In the genomic region with DNA sequence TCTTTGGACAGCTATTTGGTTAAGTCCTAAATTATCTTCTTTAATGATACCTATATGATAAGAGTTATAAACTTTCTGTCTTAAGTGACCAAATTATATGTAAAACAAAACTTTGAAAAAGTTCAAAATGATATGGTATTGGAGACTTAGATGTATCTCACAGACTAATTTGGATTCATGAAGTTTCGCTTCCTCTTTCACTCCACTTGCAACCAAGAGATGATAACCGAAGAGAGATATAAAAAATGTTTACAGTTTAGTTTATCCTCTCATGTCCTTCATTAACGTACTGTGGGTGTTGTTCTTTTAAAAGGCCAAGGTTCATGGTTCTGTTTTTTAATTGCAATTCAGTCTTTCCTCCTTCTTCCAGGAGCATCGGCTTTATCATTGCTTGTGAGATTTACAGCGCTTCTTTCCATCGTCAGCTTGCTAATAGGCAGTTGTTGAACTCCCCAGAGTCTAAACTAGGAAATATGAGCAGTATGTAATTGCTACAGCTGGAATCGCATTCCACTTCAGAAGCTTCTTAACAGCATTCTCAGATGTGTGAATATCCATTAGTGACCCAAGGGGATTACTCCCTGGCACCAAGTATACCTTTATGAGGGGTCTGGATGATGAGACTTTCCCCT, we compare ENCODE assay signal across 8 cellular contexts.
A peak's percentile ranks its signal among the peaks of the same experiment; 100 is the strongest.
DNase-seq lines count a peak whose midpoint lies in the region; ATAC-seq and TF ChIP-seq lines count a peak whose summit lies in the region.

No MANE protein-coding gene starts in this region.

- ATAC-seq in HG03139 (IDR thresholded peaks at IDR 0.05; ENCODE audit: unreplicated experiment) = peak; percentile 81
- ATAC-seq in activated CD8-positive, alpha-beta T cell treated with anti-CD3 and anti-CD28 coated beads for 36 hours = no peak

- CTCF ChIA-PET in activated CD8-positive, alpha-beta T cell treated with anti-CD3 and anti-CD28 coated beads for 36 hours (lab: Charles Lee) = no interaction called here

- intact Hi-C loops in activated CD8-positive, alpha-beta T cell treated with anti-CD3 and anti-CD28 coated beads for 36 hours (cut with micrococcal nuclease) = no loop called here
- intact Hi-C loops in head of caudate nucleus (cut with DNase I) = no loop called here

- POLR2A ChIA-PET in activated CD8-positive, alpha-beta T cell treated with anti-CD3 and anti-CD28 coated beads for 36 hours (lab: Charles Lee) = no interaction called here

- peak overlapping the region in 2 of 3 experiments; percentile 12 to 55 for H3K4me3 Mint-ChIP-seq in nephron
- no peak overlapping the region for H3K4me3 Mint-ChIP-seq in activated CD8-positive, alpha-beta T cell treated with anti-CD3 and anti-CD28 coated beads for 36 hours

- H3K4me1 Mint-ChIP-seq in nephron = peaks cover 13% of the 10 kb centered on the region
- H3K4me1 Mint-ChIP-seq in activated CD8-positive, alpha-beta T cell treated with anti-CD3 and anti-CD28 coated beads for 36 hours (ENCODE audit: low read depth) = peaks cover 2% of the 10 kb centered on the region

- H3K27ac Mint-ChIP-seq in nephron = no peak overlapping the region
- no peak overlapping the region for H3K27ac Mint-ChIP-seq in activated CD8-positive, alpha-beta T cell treated with anti-CD3 and anti-CD28 coated beads for 36 hours

- H3K27me3 Mint-ChIP-seq in nephron (ENCODE audit: low read depth) = peaks cover 3% of the 10 kb centered on the region
- no peaks in the 10 kb centered on the region for H3K27me3 Mint-ChIP-seq in activated CD8-positive, alpha-beta T cell treated with anti-CD3 and anti-CD28 coated beads for 36 hours

- H3K9me3 Mint-ChIP-seq in nephron = no peaks in the 10 kb centered on the region
- H3K9me3 Mint-ChIP-seq in activated CD8-positive, alpha-beta T cell treated with anti-CD3 and anti-CD28 coated beads for 36 hours = peaks cover 3% of the 10 kb centered on the region

- DNase-seq in DMS 273 (lab: John Stamatoyannopoulos, UW; ENCODE audit: unreplicated experiment) (peak; percentile 24), DMS 273 treated with DMSO at 0.1 percent for 48 hours (lab: John Stamatoyannopoulos, UW) (no peak), SIG-M5 (lab: John Stamatoyannopoulos, UW) (peak; percentile 31), foreskin melanocyte (no peak), head of caudate nucleus (no peak)
- no peak for DNase-seq in activated CD8-positive, alpha-beta T cell treated with anti-CD3 and anti-CD28 coated beads for 36 hours

- TF ChIP-seq CTCF in nephron (IDR thresholded peaks at IDR 0.05; ENCODE audit: unreplicated experiment in 3 of 3) = no peak
- TF ChIP-seq CTCF in activated CD8-positive, alpha-beta T cell treated with anti-CD3 and anti-CD28 coated beads for 36 hours (IDR thresholded peaks at IDR 0.05) = no peak

- no peaks in the 10 kb centered on the region for H3K36me3 Mint-ChIP-seq in nephron (ENCODE audit: low read depth)
- no peaks in the 10 kb centered on the region for H3K36me3 Mint-ChIP-seq in activated CD8-positive, alpha-beta T cell treated with anti-CD3 and anti-CD28 coated beads for 36 hours (ENCODE audit: low read depth)

Comparison
In these comparisons a context has a peak if more than half of its experiments do, and no peak if none do; other contexts are left out.
1. DNase-seq: peak in DMS 273 (single experiment) and SIG-M5 (single experiment); none in DMS 273 treated with DMSO at 0.1 percent for 48 hours (single experiment), foreskin melanocyte (single experiment), activated CD8-positive, alpha-beta T cell treated with anti-CD3 and anti-CD28 coated beads for 36 hours (single experiment) and head of caudate nucleus (0 of 42).